Comparison of ENCODE assay signal across 11 cellular contexts in the genomic region with DNA sequence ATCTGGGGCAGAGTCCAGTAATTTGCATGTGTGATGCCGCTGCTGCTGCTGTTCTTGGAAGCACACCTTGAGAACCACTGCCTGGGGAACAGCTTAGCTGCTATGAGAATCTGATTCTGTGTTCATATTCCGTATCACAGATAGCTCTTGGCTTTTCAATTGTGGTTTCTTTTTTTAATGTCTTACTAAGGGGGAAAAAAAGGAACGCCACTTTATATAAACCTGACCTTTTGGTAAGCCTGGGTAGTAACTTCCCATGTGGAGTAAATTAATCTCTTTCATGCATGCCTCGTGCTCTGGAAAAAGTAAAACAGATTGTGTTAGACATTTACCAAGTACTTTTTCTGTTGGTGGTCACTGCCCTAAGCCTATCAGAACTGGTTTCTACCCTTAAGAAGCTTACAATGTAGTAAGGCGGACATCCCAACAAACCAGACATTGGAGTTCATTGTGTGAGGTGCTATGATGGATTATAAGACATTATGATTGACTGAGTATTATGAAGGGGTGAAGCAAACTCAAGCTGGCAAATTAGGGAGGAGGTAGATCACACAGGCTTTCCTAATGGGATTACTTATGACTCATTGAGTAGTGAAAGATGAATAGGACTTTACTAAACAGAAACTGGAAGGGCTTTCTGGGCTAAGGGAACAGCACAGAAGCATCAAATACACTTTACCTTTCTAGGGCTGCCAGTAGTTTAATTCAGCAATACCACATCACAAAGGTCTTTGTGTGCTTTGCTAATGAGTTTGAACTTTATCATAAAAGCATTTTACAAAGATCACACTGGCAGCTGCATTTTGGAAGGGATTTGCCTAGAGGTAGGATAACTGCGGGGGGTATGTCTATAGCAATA.
DNase-seq lines count a peak whose midpoint lies in the region; ATAC-seq and TF ChIP-seq lines count a peak whose summit lies in the region.
"Had no signal": no experiment of that assay in that cellular context is flagged by ENCODE, and none has a peak within 500 bp of the region (broad histone marks: within the 10 kb centered on the region; RNA-seq: fewer than 3 reads in every experiment).

No MANE protein-coding gene starts in this region.

- H3K27me3 ChIP-seq in fibroblast of lung (ENCODE audit: control insufficient read depth, insufficient read depth, low read length), result no peaks in the 10 kb centered on the region
- H3K27me3 ChIP-seq in thoracic aorta (replicated peaks; ENCODE audit: insufficient read depth), result no peaks in the 10 kb centered on the region
- H3K27me3 ChIP-seq: ovary had no signal

- no peak overlapping the region for H3K9ac ChIP-seq in fibroblast of lung (ENCODE audit: insufficient read depth, low read length)

- peak overlapping the region; percentile 4 for H3K27ac ChIP-seq in fibroblast of lung (ENCODE audit: insufficient read depth, low read length)
- H3K27ac ChIP-seq in thoracic aorta, result peak overlapping the region; percentile 8 to 43
- H3K27ac ChIP-seq: ovary had no signal

- peaks cover 12% of the 10 kb centered on the region for H3K36me3 Mint-ChIP-seq in activated CD4-positive, alpha-beta T cell treated with anti-CD3 and anti-CD28 coated beads, Interleukin-2, amount 10 ng/mL, durations not matched to agents 24 days and 14 days (ENCODE audit: low read depth)
- H3K36me3 Mint-ChIP-seq: WTC11 had no signal

- H3K4me3 Mint-ChIP-seq in activated CD4-positive, alpha-beta T cell treated with anti-CD3 and anti-CD28 coated beads, Interleukin-2, amount 10 ng/mL, durations not matched to agents 24 days and 14 days, result no peak overlapping the region
- H3K4me3 Mint-ChIP-seq: WTC11 had no signal

- no peaks in the 10 kb centered on the region for H3K9me3 ChIP-seq in fibroblast of lung (ENCODE audit: control insufficient read depth, insufficient read depth, low read depth, low read length)
- H3K9me3 ChIP-seq in thoracic aorta, result no peaks in the 10 kb centered on the region
- H3K9me3 ChIP-seq: ovary had no signal

- TF ChIP-seq CTCF in fibroblast of lung (conservative IDR thresholded peaks at IDR 0.05 in 1 of 2, IDR thresholded peaks at IDR 0.05 in 1 of 2; ENCODE audit: low read depth in 1 of 2, low read length in 2 of 2), result no peak
- no peak for TF ChIP-seq CTCF in thoracic aorta (IDR thresholded peaks at IDR 0.05)

- no peak overlapping the region for H3K4me3 ChIP-seq in fibroblast of lung (replicated peaks in 1 of 4; ENCODE audit: control extremely low read depth in 1 of 4, insufficient read depth in 1 of 4, low read depth in 3 of 4, low read length in 4 of 4)
- H3K4me3 ChIP-seq in thoracic aorta, result peak overlapping the region; percentile 46
- H3K4me3 ChIP-seq: ovary had no signal

- H3K36me3 ChIP-seq in fibroblast of lung (ENCODE audit: control insufficient read depth, insufficient read depth, low read length) (no peaks in the 10 kb centered on the region), thoracic aorta (no peaks in the 10 kb centered on the region)
- H3K36me3 ChIP-seq: ovary had no signal

- no peaks in the 10 kb centered on the region for H4K20me1 ChIP-seq in fibroblast of lung (ENCODE audit: control insufficient read depth, extremely low read depth, insufficient read depth, low read length)

- H3K79me2 ChIP-seq in fibroblast of lung (ENCODE audit: control insufficient read depth, insufficient read depth, low read length), result peaks cover 11% of the 10 kb centered on the region

- ATAC-seq in SK-N-SH treated with all-trans-retinoic acid at 6 μM for 48 hours (peak; percentile 91), thoracic aorta (ENCODE audit: insufficient number of reproducible peaks, low FRiP score, low read depth) (no peak), GM19397 (IDR thresholded peaks at IDR 0.05; ENCODE audit: unreplicated experiment) (no peak)
- ATAC-seq: WTC11 had no signal

- DNase-seq in activated CD4-positive, alpha-beta T cell treated with anti-CD3 and anti-CD28 coated beads, Interleukin-2, amount 10 ng/mL, durations not matched to agents 24 days and 14 days, result no peak
- no peak for DNase-seq in activated CD4-positive, alpha-beta T cell treated with anti-CD3 and anti-CD28 coated beads, Interleukin-2, amount 50 U/mL, for 4 hours
- DNase-seq in fibroblast of lung (ENCODE audit: low read depth in 2 of 2) (peak; percentile 55 to 75), thoracic aorta (ENCODE audit: low spot score) (no peak), SHP77 (lab: John Stamatoyannopoulos, UW) (no peak), NCI-H2107 treated with DMSO at 0.1 percent for 48 hours (lab: John Stamatoyannopoulos, UW; ENCODE audit: unreplicated experiment) (no peak)
- DNase-seq: NCI-H748 treated with DMSO at 0.1 percent for 48 hours, ovary had no signal

- H3K9me3 Mint-ChIP-seq in activated CD4-positive, alpha-beta T cell treated with anti-CD3 and anti-CD28 coated beads, Interleukin-2, amount 10 ng/mL, durations not matched to agents 24 days and 14 days, result no peaks in the 10 kb centered on the region
- H3K9me3 Mint-ChIP-seq: WTC11 had no signal

- peaks cover 7% of the 10 kb centered on the region for H3K4me1 ChIP-seq in fibroblast of lung (ENCODE audit: control insufficient read depth, extremely low read depth, insufficient read depth, low read length)
- peaks cover 4 to 36% of the 10 kb centered on the region in 2 donors for H3K4me1 ChIP-seq in thoracic aorta (ENCODE audit: control insufficient read depth in 1 of 2, low read depth in 2 of 2)

- H3K4me2 ChIP-seq in fibroblast of lung (ENCODE audit: extremely low read depth, insufficient read depth, low read length), result peak overlapping the region; percentile 29

- H3K27me3 Mint-ChIP-seq in activated CD4-positive, alpha-beta T cell treated with anti-CD3 and anti-CD28 coated beads, Interleukin-2, amount 10 ng/mL, durations not matched to agents 24 days and 14 days, result no peaks in the 10 kb centered on the region

- peaks cover 23% of the 10 kb centered on the region for H3K4me1 Mint-ChIP-seq in activated CD4-positive, alpha-beta T cell treated with anti-CD3 and anti-CD28 coated beads, Interleukin-2, amount 10 ng/mL, durations not matched to agents 24 days and 14 days

- H3K27ac Mint-ChIP-seq in activated CD4-positive, alpha-beta T cell treated with anti-CD3 and anti-CD28 coated beads, Interleukin-2, amount 10 ng/mL, durations not matched to agents 24 days and 14 days, result peak overlapping the region; percentile 4
- H3K27ac Mint-ChIP-seq: WTC11 had no signal

- intact Hi-C loops in activated CD4-positive, alpha-beta T cell treated with anti-CD3 and anti-CD28 coated beads, Interleukin-2, amount 10 ng/mL, durations not matched to agents 24 days and 14 days (cut with micrococcal nuclease), result no loop called here

- H2AFZ ChIP-seq in fibroblast of lung (ENCODE audit: low read length), result no peak overlapping the region

TF ChIP-seq in SK-N-SH treated with all-trans-retinoic acid at 6 μM for 48 hours, 23 proteins besides CTCF, POLR2A, EP300 and RAD21:
- TF ChIP-seq OSR1 (CRISPR knock-in tag; IDR thresholded peaks at IDR 0.05), result 0 out of 2 replicates have a peak, but pooled peaks have one; percentile 22
- TF ChIP-seq, protein P1, sequence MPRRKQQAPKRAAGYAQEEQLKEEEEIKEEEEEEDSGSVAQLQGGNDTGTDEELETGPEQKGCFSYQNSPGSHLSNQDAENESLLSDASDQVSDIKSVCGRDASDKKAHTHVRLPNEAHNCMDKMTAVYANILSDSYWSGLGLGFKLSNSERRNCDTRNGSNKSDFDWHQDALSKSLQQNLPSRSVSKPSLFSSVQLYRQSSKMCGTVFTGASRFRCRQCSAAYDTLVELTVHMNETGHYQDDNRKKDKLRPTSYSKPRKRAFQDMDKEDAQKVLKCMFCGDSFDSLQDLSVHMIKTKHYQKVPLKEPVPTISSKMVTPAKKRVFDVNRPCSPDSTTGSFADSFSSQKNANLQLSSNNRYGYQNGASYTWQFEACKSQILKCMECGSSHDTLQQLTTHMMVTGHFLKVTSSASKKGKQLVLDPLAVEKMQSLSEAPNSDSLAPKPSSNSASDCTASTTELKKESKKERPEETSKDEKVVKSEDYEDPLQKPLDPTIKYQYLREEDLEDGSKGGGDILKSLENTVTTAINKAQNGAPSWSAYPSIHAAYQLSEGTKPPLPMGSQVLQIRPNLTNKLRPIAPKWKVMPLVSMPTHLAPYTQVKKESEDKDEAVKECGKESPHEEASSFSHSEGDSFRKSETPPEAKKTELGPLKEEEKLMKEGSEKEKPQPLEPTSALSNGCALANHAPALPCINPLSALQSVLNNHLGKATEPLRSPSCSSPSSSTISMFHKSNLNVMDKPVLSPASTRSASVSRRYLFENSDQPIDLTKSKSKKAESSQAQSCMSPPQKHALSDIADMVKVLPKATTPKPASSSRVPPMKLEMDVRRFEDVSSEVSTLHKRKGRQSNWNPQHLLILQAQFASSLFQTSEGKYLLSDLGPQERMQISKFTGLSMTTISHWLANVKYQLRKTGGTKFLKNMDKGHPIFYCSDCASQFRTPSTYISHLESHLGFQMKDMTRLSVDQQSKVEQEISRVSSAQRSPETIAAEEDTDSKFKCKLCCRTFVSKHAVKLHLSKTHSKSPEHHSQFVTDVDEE (CRISPR knock-in tag; IDR thresholded peaks at IDR 0.05), result no peak
- TF ChIP-seq ZC3H10 (CRISPR knock-in tag; IDR thresholded peaks at IDR 0.05), result peak; percentile 11
- no peak for TF ChIP-seq ISL1 (CRISPR knock-in tag; IDR thresholded peaks at IDR 0.05)
- TF ChIP-seq RARB (CRISPR knock-in tag; IDR thresholded peaks at IDR 0.05), result peak; percentile 44; the same call in 1 of the 2 replicates

Comparison
In these comparisons a context has a peak if more than half of its experiments do, and no peak if none do; other contexts are left out.
1. DNase-seq: peak in fibroblast of lung (2 of 2); none in activated CD4-positive, alpha-beta T cell treated with anti-CD3 and anti-CD28 coated beads, Interleukin-2, amount 10 ng/mL, durations not matched to agents 24 days and 14 days (single experiment), activated CD4-positive, alpha-beta T cell treated with anti-CD3 and anti-CD28 coated beads, Interleukin-2, amount 50 U/mL, for 4 hours (0 of 2), thoracic aorta (single experiment), SHP77 (0 of 2) and NCI-H2107 treated with DMSO at 0.1 percent for 48 hours (single experiment).